In the genomic region with DNA sequence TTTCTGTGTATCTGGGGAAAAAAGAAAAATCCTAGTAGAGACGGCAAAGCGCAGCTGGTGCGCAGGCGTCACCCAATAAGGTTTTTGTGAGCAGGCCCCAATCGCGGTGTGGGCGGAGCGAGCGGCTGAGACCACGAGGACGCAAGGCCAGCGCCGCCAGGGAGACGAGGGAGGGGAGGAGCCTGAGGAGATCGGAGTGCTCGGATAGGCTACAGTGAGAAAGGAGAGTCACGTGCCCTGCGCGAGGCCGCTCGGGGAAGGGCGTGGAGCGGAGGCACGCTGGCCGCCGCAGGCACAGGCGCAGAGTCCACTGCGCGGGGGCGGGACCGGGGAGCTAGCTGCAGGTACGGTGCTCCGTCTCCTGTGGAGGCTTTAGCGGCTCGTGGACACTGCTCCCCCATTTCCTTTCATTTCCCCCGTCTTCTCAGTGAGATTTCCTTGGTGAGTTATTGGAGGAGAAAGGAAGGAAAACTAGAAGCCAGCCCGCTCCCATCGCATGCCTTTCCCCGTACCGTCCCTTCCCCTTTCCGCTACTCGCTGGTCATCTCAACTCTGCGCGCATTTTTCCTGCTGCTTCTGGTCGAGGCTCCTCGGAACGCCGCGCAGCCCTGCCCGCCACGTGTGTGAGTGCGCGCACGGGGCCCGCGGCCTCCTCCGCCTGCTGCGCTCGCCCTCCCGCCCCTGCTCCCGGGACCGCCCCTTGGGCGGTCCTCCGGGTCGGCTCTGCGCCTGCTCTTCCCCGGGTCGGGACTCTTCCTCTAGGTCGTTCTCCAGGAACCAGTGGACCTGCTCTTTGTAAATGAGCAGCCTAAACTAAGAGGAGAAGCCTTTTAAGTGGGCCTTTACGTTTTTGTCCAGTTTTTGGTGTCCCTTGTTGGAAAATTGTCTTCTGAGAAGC, we compare ENCODE assay signal across 8 cellular contexts. TPM values are rescaled to one million over a fixed set of nuclear protein-coding genes. Genes with fewer than 3 reads are reported as not detected.
DNase-seq lines count a peak whose midpoint lies in the region; ATAC-seq and TF ChIP-seq lines count a peak whose summit lies in the region.

A gene with protein sequence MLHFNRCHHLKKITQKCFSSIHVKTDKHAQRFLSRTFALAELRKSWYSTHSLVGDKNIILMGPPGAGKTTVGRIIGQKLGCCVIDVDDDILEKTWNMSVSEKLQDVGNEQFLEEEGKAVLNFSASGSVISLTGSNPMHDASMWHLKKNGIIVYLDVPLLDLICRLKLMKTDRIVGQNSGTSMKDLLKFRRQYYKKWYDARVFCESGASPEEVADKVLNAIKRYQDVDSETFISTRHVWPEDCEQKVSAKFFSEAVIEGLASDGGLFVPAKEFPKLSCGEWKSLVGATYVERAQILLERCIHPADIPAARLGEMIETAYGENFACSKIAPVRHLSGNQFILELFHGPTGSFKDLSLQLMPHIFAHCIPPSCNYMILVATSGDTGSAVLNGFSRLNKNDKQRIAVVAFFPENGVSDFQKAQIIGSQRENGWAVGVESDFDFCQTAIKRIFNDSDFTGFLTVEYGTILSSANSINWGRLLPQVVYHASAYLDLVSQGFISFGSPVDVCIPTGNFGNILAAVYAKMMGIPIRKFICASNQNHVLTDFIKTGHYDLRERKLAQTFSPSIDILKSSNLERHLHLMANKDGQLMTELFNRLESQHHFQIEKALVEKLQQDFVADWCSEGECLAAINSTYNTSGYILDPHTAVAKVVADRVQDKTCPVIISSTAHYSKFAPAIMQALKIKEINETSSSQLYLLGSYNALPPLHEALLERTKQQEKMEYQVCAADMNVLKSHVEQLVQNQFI (plus strand): TSS at position 264 of the 898 bp plus-strand sequence. CDS start 6,612 bp downstream, outside the sequence.

- peak within 1 kb of the TSS; percentile 72 for H3K4me3 ChIP-seq in choroid plexus epithelial cell (ENCODE audit: low read depth, low read length)

- peak; percentile 99 for ATAC-seq in HG03378 (IDR thresholded peaks at IDR 0.05; ENCODE audit: unreplicated experiment)
- peak; percentile 99 for ATAC-seq in activated CD4-positive, alpha-beta T cell treated with anti-CD3 and anti-CD28 coated beads for 36 hours

- no peaks in the 10 kb centered on the region for H3K27me3 Mint-ChIP-seq in activated CD4-positive, alpha-beta T cell treated with anti-CD3 and anti-CD28 coated beads for 36 hours

- POLR2A ChIA-PET in activated CD4-positive, alpha-beta T cell treated with anti-CD3 and anti-CD28 coated beads for 36 hours (lab: Charles Lee) = interaction anchor here (0.6 to 1.0 kb wide), 3 partner anchors 42 to 309 kb away, joined by 3 to 5 read pairs (median 3); no protein-coding TSS in a partner anchor

- intact Hi-C loops in activated CD4-positive, alpha-beta T cell treated with anti-CD3 and anti-CD28 coated beads for 36 hours (cut with DNase I, micrococcal nuclease) = loop anchor here (1.0 to 10.0 kb wide), 10 partner anchors 46 to 1578 kb away; a partner anchor contains a TSS

- peak within 1 kb of the TSS; percentile 85 for H3K4me3 Mint-ChIP-seq in activated CD4-positive, alpha-beta T cell treated with anti-CD3 and anti-CD28 coated beads for 36 hours

- peak within 1 kb of the TSS; percentile 98 for H3K27ac Mint-ChIP-seq in activated CD4-positive, alpha-beta T cell treated with anti-CD3 and anti-CD28 coated beads for 36 hours

- peaks cover 23% of the 10 kb centered on the region for H3K4me1 Mint-ChIP-seq in activated CD4-positive, alpha-beta T cell treated with anti-CD3 and anti-CD28 coated beads for 36 hours

- no peak for TF ChIP-seq CTCF in choroid plexus epithelial cell (conservative IDR thresholded peaks at IDR 0.05; ENCODE audit: low read depth, low read length)

- H3K9me3 Mint-ChIP-seq in activated CD4-positive, alpha-beta T cell treated with anti-CD3 and anti-CD28 coated beads for 36 hours (ENCODE audit: low read depth) = peaks cover 6% of the 10 kb centered on the region

- TF ChIP-seq POLR2A in GM19099 (IDR thresholded peaks at IDR 0.05; ENCODE audit: extremely low read depth, insufficient read length, low read depth) = peak; percentile 74

- CTCF ChIA-PET in activated CD4-positive, alpha-beta T cell treated with anti-CD3 and anti-CD28 coated beads for 36 hours (lab: Charles Lee) = interaction anchor here (0.6 to 1.1 kb wide), 7 partner anchors 16 to 1439 kb away, joined by 3 to 5 read pairs (median 3); no protein-coding TSS in a partner anchor

- DNase-seq in AML-193 (lab: John Stamatoyannopoulos, UW) = peak; percentile 94 to 97
- peak; percentile 82 for DNase-seq in NCI-H510A (lab: John Stamatoyannopoulos, UW)
- peak; percentile 98 for DNase-seq in activated CD4-positive, alpha-beta T cell treated with anti-CD3 and anti-CD28 coated beads for 36 hours
- peak; percentile 99 for DNase-seq in choroid plexus epithelial cell (ENCODE audit: low read depth)
- peak; percentile 97 for DNase-seq in kidney glomerular epithelial cell (lab: John Stamatoyannopoulos, UW)
- DNase-seq in stimulated activated CD4-positive, alpha-beta T cell treated with anti-CD3 and anti-CD28 coated beads, Interleukin-15, amount 100 ng/mL, for 48 hours (ENCODE audit: low read depth in 2 of 2) = peak; percentile 96

- peaks cover 5% of the 10 kb centered on the region for H3K36me3 Mint-ChIP-seq in activated CD4-positive, alpha-beta T cell treated with anti-CD3 and anti-CD28 coated beads for 36 hours (ENCODE audit: low read depth)

RNA-seq across cellular contexts. Expression of the gene that starts here (rescaled TPM):
- 1 to 10 TPM; 8.0 to 9.5 TPM for total RNA-seq in activated CD4-positive, alpha-beta T cell treated with anti-CD3 and anti-CD28 coated beads for 36 hours

Comparison
In these comparisons a context has a peak if more than half of its experiments do, and no peak if none do; other contexts are left out.
1. Peak in every context shown above with its lines: DNase-seq, ATAC-seq and H3K4me3 ChIP-seq.